In genomic region chr11:71119656-71120269, GRCh38 we compare ENCODE assay signal across 18 cellular contexts.
"Had no signal": no experiment of that assay in that cellular context is flagged by ENCODE, and none has a peak within 500 bp of the region (broad histone marks: within the 10 kb centered on the region; RNA-seq: fewer than 3 reads in every experiment).

No MANE protein-coding gene starts in this region.

- H3K27ac Mint-ChIP-seq: activated CD4-positive, alpha-beta T cell treated with anti-CD3 and anti-CD28 coated beads, Interleukin-2, amount 10 ng/mL, durations not matched to agents 7 days and 5 days; activated CD8-positive, alpha-beta T cell treated with anti-CD3 and anti-CD28 coated beads, Interleukin-2, amount 10 ng/mL, durations not matched to agents 7 days and 5 days; activated naive CD8-positive, alpha-beta T cell; activated T-helper 1 cell treated with anti-CD3 and anti-CD28 coated beads, Interleukin-12 subunit alpha, Interleukin-12 subunit beta, Interleukin-2, Interleukin-4 antibody, amounts not matched to agents 30 ng/mL and 10 ng/mL and 1 ng/mL, durations not matched to agents 14 hours and 24 hours and 36 hours had no signal

- H3K36me3 Mint-ChIP-seq: activated naive CD8-positive, alpha-beta T cell had no signal

- H3K4me3 ChIP-seq: adrenal gland, ascending aorta, coronary artery, esophagus squamous epithelium, gastroesophageal sphincter, mucosa of descending colon, tibial artery had no signal

- H3K27ac ChIP-seq: adrenal gland, ascending aorta, coronary artery, esophagus squamous epithelium, gastroesophageal sphincter, neutrophil, parathyroid adenoma, tibial artery had no signal

- H3K4me1 Mint-ChIP-seq: activated CD4-positive, alpha-beta T cell treated with anti-CD3 and anti-CD28 coated beads, Interleukin-2, amount 10 ng/mL, durations not matched to agents 7 days and 5 days had no signal

- H3K4me2 ChIP-seq: SK-N-SH had no signal

- H3K9ac ChIP-seq: parathyroid adenoma, SK-N-SH had no signal

- H3K4me3 Mint-ChIP-seq: activated CD4-positive, alpha-beta T cell treated with anti-CD3 and anti-CD28 coated beads, Interleukin-2, amount 10 ng/mL, durations not matched to agents 7 days and 5 days; activated CD8-positive, alpha-beta T cell treated with anti-CD3 and anti-CD28 coated beads, Interleukin-2, amount 10 ng/mL, durations not matched to agents 7 days and 5 days; activated naive CD8-positive, alpha-beta T cell; activated T-helper 1 cell treated with anti-CD3 and anti-CD28 coated beads, Interleukin-12 subunit alpha, Interleukin-12 subunit beta, Interleukin-2, Interleukin-4 antibody, amounts not matched to agents 30 ng/mL and 10 ng/mL and 1 ng/mL, durations not matched to agents 14 hours and 24 hours and 36 hours had no signal

- H2AFZ ChIP-seq: parathyroid adenoma had no signal

- H3K36me3 ChIP-seq: adrenal gland, ascending aorta, esophagus squamous epithelium, gastroesophageal sphincter, neutrophil, tibial artery had no signal

- H3K27me3 ChIP-seq: adrenal gland, ascending aorta had no signal

- ATAC-seq: activated CD8-positive, alpha-beta T cell treated with anti-CD3 and anti-CD28 coated beads, Interleukin-2, amount 10 ng/mL, durations not matched to agents 7 days and 5 days; gastroesophageal sphincter; stimulated activated naive CD8-positive, alpha-beta T cell treated with anti-CD3 and anti-CD28 coated beads, Interleukin-15, Interleukin-2, amounts not matched to agents 100 U/mL and 50 U/mL, for 24 hours had no signal

- H3K4me1 ChIP-seq: adrenal gland, ascending aorta, esophagus squamous epithelium, gastroesophageal sphincter, parathyroid adenoma, tibial artery had no signal

- H3K79me2 ChIP-seq: parathyroid adenoma had no signal

- H3K9me3 Mint-ChIP-seq: activated T-helper 1 cell treated with anti-CD3 and anti-CD28 coated beads, Interleukin-12 subunit alpha, Interleukin-12 subunit beta, Interleukin-2, Interleukin-4 antibody, amounts not matched to agents 30 ng/mL and 10 ng/mL and 1 ng/mL, durations not matched to agents 14 hours and 24 hours and 36 hours had no signal

- H3K27me3 Mint-ChIP-seq: activated CD4-positive, alpha-beta T cell treated with anti-CD3 and anti-CD28 coated beads, Interleukin-2, amount 10 ng/mL, durations not matched to agents 7 days and 5 days had no signal

- H3K9me3 ChIP-seq: adrenal gland, ascending aorta, esophagus squamous epithelium, gastroesophageal sphincter, mucosa of descending colon, neutrophil, SK-N-SH, tibial artery had no signal

- DNase-seq: activated CD4-positive, alpha-beta T cell treated with anti-CD3 and anti-CD28 coated beads, Interleukin-2, amount 10 ng/mL, durations not matched to agents 7 days and 5 days; activated CD4-positive, CD25-positive, alpha-beta regulatory T cell treated with anti-CD3 and anti-CD28 coated beads, Interleukin-2, amount 50 U/mL, for 72 hours; activated CD8-positive, alpha-beta T cell treated with anti-CD3 and anti-CD28 coated beads, Interleukin-2, amount 10 ng/mL, durations not matched to agents 7 days and 5 days; adrenal gland; cerebellar nuclear complex; esophagus squamous epithelium; SK-N-SH; stimulated activated CD4-positive, alpha-beta T cell treated with anti-CD3 and anti-CD28 coated beads, Interleukin-4, amount 100 ng/mL, for 24 hours; stimulated activated naive CD8-positive, alpha-beta T cell treated with anti-CD3 and anti-CD28 coated beads, Interleukin-15, Interleukin-2, amounts not matched to agents 100 U/mL and 50 U/mL, for 24 hours; tibial artery had no signal
